In the genomic region with DNA sequence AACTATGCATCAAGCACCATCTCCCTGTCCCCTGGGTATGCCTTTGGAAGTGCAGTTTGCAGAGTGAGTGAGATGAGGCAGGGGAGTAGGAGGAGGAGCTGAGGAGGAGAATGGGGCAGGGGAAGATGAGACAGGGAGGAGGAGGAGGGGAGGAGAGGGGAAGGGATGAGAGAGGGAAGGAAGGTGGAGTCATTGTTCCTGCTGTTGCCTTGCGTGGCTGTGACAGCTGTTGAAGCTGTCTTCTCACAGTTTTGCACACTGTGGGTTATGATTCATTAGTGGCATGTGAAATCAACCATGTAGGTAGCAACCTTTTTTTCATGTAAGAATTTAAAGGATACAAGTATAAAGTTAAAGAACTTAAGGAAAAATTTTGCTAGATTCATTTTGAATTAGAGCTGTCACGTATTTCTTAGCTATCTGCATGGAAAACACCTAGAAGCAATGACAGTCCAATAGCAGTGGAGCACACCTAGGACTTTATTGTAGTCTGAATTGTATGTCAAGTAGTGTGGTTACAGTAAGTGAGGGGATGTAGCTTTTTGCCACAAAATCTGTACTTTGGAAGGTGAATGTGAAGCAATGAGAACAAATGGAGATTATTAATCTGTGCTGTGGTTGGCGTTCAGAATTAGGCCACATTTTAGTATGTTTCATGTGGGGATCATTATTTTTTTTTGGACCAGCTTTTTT, we compare ENCODE assay signal across 8 cellular contexts. TPM values are rescaled to one million over a fixed set of nuclear protein-coding genes. Genes with fewer than 3 reads are reported as not detected.
A peak's percentile ranks its signal among the peaks of the same experiment; 100 is the strongest.
DNase-seq lines count a peak whose midpoint lies in the region; ATAC-seq, FAIRE-seq and TF ChIP-seq lines count a peak whose summit lies in the region.

No MANE protein-coding gene starts in this region.

- H3K36me3 ChIP-seq in astrocyte (ENCODE audit: insufficient read depth, low read length), result no peaks in the 10 kb centered on the region

- H3K4me2 ChIP-seq in astrocyte (ENCODE audit: low read length), result peak overlapping the region; percentile 41

- no peak overlapping the region for H3K27ac ChIP-seq in astrocyte (ENCODE audit: low read depth, low read length)

- H3K27ac Mint-ChIP-seq in astrocyte (ENCODE audit: unreplicated experiment), result no peak overlapping the region
- H3K27ac Mint-ChIP-seq in stimulated activated naive B cell treated with anti-CD40 and anti-IgM and Interleukin-4, amounts not matched to agents 10 μg/mL and 1 μg/mL and 100 μg/mL, for 72 hours, result peak overlapping the region; percentile 96

- no peak overlapping the region for H2AFZ ChIP-seq in astrocyte (ENCODE audit: low read depth, low read length)

- H3K27me3 ChIP-seq in astrocyte (ENCODE audit: insufficient read depth, low read length), result no peaks in the 10 kb centered on the region

- no peaks in the 10 kb centered on the region for H3K27me3 Mint-ChIP-seq in astrocyte (ENCODE audit: low read depth, unreplicated experiment)
- no peaks in the 10 kb centered on the region for H3K27me3 Mint-ChIP-seq in stimulated activated naive B cell treated with anti-CD40 and anti-IgM and Interleukin-4, amounts not matched to agents 10 μg/mL and 1 μg/mL and 100 μg/mL, for 72 hours

- no peak for TF ChIP-seq CTCF in astrocyte (IDR thresholded peaks at IDR 0.05; ENCODE audit: insufficient read depth, low read depth, low read length)

- ATAC-seq in GM19025 (IDR thresholded peaks at IDR 0.05; ENCODE audit: low read depth, unreplicated experiment) (peak; percentile 63), HG03565 (IDR thresholded peaks at IDR 0.05; ENCODE audit: unreplicated experiment) (peak; percentile 64), SK-N-SH treated with all-trans-retinoic acid at 6 μM for 48 hours (no peak)
- peak; percentile 91 to 92 for ATAC-seq in stimulated activated naive B cell treated with anti-CD40 and anti-IgM and Interleukin-4, amounts not matched to agents 10 μg/mL and 1 μg/mL and 100 μg/mL, for 72 hours (replicated peaks)

- peaks cover 6% of the 10 kb centered on the region for H3K9me3 Mint-ChIP-seq in astrocyte (ENCODE audit: unreplicated experiment)
- peaks cover 0 to 4% of the 10 kb centered on the region in 2 donors for H3K9me3 Mint-ChIP-seq in stimulated activated naive B cell treated with anti-CD40 and anti-IgM and Interleukin-4, amounts not matched to agents 10 μg/mL and 1 μg/mL and 100 μg/mL, for 72 hours

- DNase-seq in A172 (ENCODE audit: low spot score) (peak; percentile 49), astrocyte (ENCODE audit: low read depth) (peak; percentile 49), germinal center (ENCODE audit: low spot score) (no peak), C1 segment of cervical spinal cord (lab: John Stamatoyannopoulos, UW) (no peak)
- peak; percentile 12 for DNase-seq in stimulated activated naive B cell treated with anti-CD40 and anti-IgM and Interleukin-4, amounts not matched to agents 10 μg/mL and 1 μg/mL and 100 μg/mL, for 72 hours

- peaks cover 74% of the 10 kb centered on the region for H3K79me2 ChIP-seq in astrocyte (ENCODE audit: insufficient read depth, low read length)

- H3K4me1 Mint-ChIP-seq in astrocyte (ENCODE audit: low read depth, unreplicated experiment), result peaks cover 18% of the 10 kb centered on the region
- peaks cover 39 to 66% of the 10 kb centered on the region in 2 donors for H3K4me1 Mint-ChIP-seq in stimulated activated naive B cell treated with anti-CD40 and anti-IgM and Interleukin-4, amounts not matched to agents 10 μg/mL and 1 μg/mL and 100 μg/mL, for 72 hours

- H4K20me1 ChIP-seq in astrocyte (ENCODE audit: insufficient read depth, low read length), result peaks cover 71% of the 10 kb centered on the region

- H3K36me3 Mint-ChIP-seq in astrocyte (ENCODE audit: low read depth, unreplicated experiment), result peaks cover 16% of the 10 kb centered on the region
- peaks cover 48 to 56% of the 10 kb centered on the region in 2 donors for H3K36me3 Mint-ChIP-seq in stimulated activated naive B cell treated with anti-CD40 and anti-IgM and Interleukin-4, amounts not matched to agents 10 μg/mL and 1 μg/mL and 100 μg/mL, for 72 hours

- FAIRE-seq in astrocyte (lab: Jason Lieb, UNC), result no peak

- peaks cover 7% of the 10 kb centered on the region for H3K4me1 ChIP-seq in astrocyte (ENCODE audit: insufficient read depth, low read length)

- no peaks in the 10 kb centered on the region for H3K9me3 ChIP-seq in astrocyte (ENCODE audit: insufficient read depth, low read depth, low read length)

- H3K4me3 Mint-ChIP-seq in astrocyte (ENCODE audit: unreplicated experiment), result no peak overlapping the region
- peak overlapping the region; percentile 76 to 77 for H3K4me3 Mint-ChIP-seq in stimulated activated naive B cell treated with anti-CD40 and anti-IgM and Interleukin-4, amounts not matched to agents 10 μg/mL and 1 μg/mL and 100 μg/mL, for 72 hours

- no peak overlapping the region for H3K4me3 ChIP-seq in astrocyte (ENCODE audit: insufficient read depth, low read depth, low read length)

- no peak overlapping the region for H3K9ac ChIP-seq in astrocyte (ENCODE audit: low read length)

TF ChIP-seq in SK-N-SH treated with all-trans-retinoic acid at 6 μM for 48 hours, 23 proteins besides CTCF, POLR2A, EP300 and RAD21:
- TF ChIP-seq, protein P1, sequence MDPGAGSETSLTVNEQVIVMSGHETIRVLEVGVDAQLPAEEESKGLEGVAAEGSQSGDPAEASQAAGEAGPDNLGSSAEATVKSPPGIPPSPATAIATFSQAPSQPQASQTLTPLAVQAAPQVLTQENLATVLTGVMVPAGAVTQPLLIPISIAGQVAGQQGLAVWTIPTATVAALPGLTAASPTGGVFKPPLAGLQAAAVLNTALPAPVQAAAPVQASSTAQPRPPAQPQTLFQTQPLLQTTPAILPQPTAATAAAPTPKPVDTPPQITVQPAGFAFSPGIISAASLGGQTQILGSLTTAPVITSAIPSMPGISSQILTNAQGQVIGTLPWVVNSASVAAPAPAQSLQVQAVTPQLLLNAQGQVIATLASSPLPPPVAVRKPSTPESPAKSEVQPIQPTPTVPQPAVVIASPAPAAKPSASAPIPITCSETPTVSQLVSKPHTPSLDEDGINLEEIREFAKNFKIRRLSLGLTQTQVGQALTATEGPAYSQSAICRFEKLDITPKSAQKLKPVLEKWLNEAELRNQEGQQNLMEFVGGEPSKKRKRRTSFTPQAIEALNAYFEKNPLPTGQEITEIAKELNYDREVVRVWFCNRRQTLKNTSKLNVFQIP (CRISPR knock-in tag; IDR thresholded peaks at IDR 0.05; ENCODE audit: borderline replicate concordance, low read depth), result no peak
- TF ChIP-seq SNAI2 (CRISPR knock-in tag; IDR thresholded peaks at IDR 0.05), result no peak
- no peak for TF ChIP-seq RARB (CRISPR knock-in tag; IDR thresholded peaks at IDR 0.05)
- no peak for TF ChIP-seq ISL1 (CRISPR knock-in tag; IDR thresholded peaks at IDR 0.05)

RNA-seq across cellular contexts. Expression of gene CCM2, which starts 21.7 kb away (rescaled TPM):
- total RNA-seq in A172 (2014; rRNA removed; shearing (Covaris generic)), result 67.4 and 70.8 TPM in 2 replicates
- total RNA-seq in astrocyte, result 57.6 and 62.0 TPM in 2 replicates

RNA-seq across cellular contexts. Expression of gene MYO1G, which starts 42.9 kb away (rescaled TPM):
- 0.76 and 1.6 TPM in 2 replicates for total RNA-seq in A172 (2014; rRNA removed; shearing (Covaris generic))
- 0.11 and 0.19 TPM in 2 replicates for total RNA-seq in astrocyte

Comparison
In these comparisons a context has a peak if more than half of its experiments do, and no peak if none do; other contexts are left out.
1. DNase-seq: peak in A172 (single experiment), astrocyte (single experiment) and stimulated activated naive B cell treated with anti-CD40 and anti-IgM and Interleukin-4, amounts not matched to agents 10 μg/mL and 1 μg/mL and 100 μg/mL, for 72 hours (single experiment); none in germinal center (single experiment) and C1 segment of cervical spinal cord (0 of 14).